7 cellular contexts compared by ENCODE assay signal in the genomic region with DNA sequence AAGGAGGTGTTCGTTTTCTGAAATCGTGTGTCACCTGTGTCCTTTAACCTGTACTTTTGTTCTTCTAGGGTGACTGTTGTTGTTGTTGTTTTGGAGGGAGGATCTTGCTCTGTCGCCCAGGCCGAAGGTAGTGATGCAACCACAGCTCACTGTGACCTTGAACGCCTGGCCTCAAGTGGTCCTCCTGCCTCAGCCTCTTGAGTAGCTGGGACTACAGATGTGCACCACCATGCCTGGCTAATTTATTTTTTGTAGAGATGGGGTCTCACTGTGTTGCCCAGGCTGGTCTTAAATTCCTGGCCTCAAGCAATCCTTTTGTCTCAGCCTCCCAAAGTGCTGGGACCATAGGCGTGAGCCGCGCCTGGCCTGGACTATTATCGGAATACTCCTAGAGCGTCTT. TPM values are rescaled to one million over a fixed set of nuclear protein-coding genes. Genes with fewer than 3 reads are reported as not detected.
DNase-seq lines count a peak whose midpoint lies in the region; ATAC-seq, FAIRE-seq and TF ChIP-seq lines count a peak whose summit lies in the region.
"Not testable (repeated sequence)": the region's sequence is repeated elsewhere in the genome, so short reads cannot be mapped to it uniquely, and the experiment has no call there.

No MANE protein-coding gene starts in this region.

- not testable (repeated sequence) for H3K4me3 Mint-ChIP-seq in activated naive CD4-positive, alpha-beta T cell treated with anti-CD3 and anti-CD28 coated beads, Interleukin-2, amount 10 ng/mL, durations not matched to agents 7 days and 5 days; neural progenitor cell

- in situ Hi-C loops in K562 (cut with MboI) = not testable (repeated sequence)

- TF ChIP-seq CTCF in HEK293 (tag by site-specific recombination; IDR thresholded peaks at IDR 0.05); K562 (IDR thresholded peaks at IDR 0.05 in 2 of 3, conservative IDR thresholded peaks at IDR 0.05 in 1 of 3; ENCODE audit: insufficient read depth in 2 of 3, low read depth in 1 of 3, low read length in 3 of 3); left ventricle myocardium inferior (IDR thresholded peaks at IDR 0.05; ENCODE audit: borderline replicate concordance); neural progenitor cell (IDR thresholded peaks at IDR 0.05); psoas muscle (IDR thresholded peaks at IDR 0.05): not testable (repeated sequence)

- H3K4me3 ChIP-seq in HEK293 (ENCODE audit: low read depth, low read length); K562; left ventricle myocardium inferior; neural progenitor cell; psoas muscle; skeletal muscle tissue (ENCODE audit: low read length in 3 of 3): not testable (repeated sequence)

- H3K79me2 ChIP-seq in K562 (ENCODE audit: control insufficient read depth, insufficient read depth, low read length) = peaks cover 51% of the 10 kb centered on the region
- H3K79me2 ChIP-seq in neural progenitor cell (ENCODE audit: low read depth) = peaks cover 44% of the 10 kb centered on the region

- ATAC-seq in K562, psoas muscle: not testable (repeated sequence)

- not testable (repeated sequence) for TF ChIP-seq EP300 in K562 (IDR thresholded peaks at IDR 0.05; ENCODE audit: low read length)

- intact Hi-C loops in K562 (cut with micrococcal nuclease); left ventricle myocardium inferior (cut with micrococcal nuclease); psoas muscle (cut with DNase I): not testable (repeated sequence)

- WGBS in K562 (ENCODE audit: insufficient coverage, low coverage, missing lambda C conversion rate) = 86% methylated on average over 10 of the region's 10 CpGs
- 75 to 87% (median 79%) methylated on average over 10 of the region's 10 CpGs for WGBS in psoas muscle, 3 donors

- peaks cover 25% of the 10 kb centered on the region for H3K4me1 Mint-ChIP-seq in activated naive CD4-positive, alpha-beta T cell treated with anti-CD3 and anti-CD28 coated beads, Interleukin-2, amount 10 ng/mL, durations not matched to agents 7 days and 5 days
- H3K4me1 Mint-ChIP-seq in neural progenitor cell = not testable (repeated sequence)

- not testable (repeated sequence) for BruUV-seq in K562 (replicated peaks; lab: Mats Ljungman, UMichigan)

- H3K27me3 ChIP-seq in K562 (ENCODE audit: control insufficient read depth in 2 of 2, insufficient read depth in 2 of 2, low read length in 2 of 2); left ventricle myocardium inferior (ENCODE audit: low read depth); neural progenitor cell; psoas muscle (ENCODE audit: insufficient read depth in 3 of 3, low read length in 2 of 3); skeletal muscle tissue (ENCODE audit: control insufficient read depth in 3 of 3, insufficient read depth in 3 of 3, low read length in 3 of 3): not testable (repeated sequence)

- not testable (repeated sequence) for H3F3A ChIP-seq in neural progenitor cell (ENCODE audit: low read depth)

- TF ChIP-seq RAD21 in K562 (CRISPR knock-in tag; conservative IDR thresholded peaks at IDR 0.05 in 1 of 2, IDR thresholded peaks at IDR 0.05 in 1 of 2) = not testable (repeated sequence)

- H3K36me3 Mint-ChIP-seq in activated naive CD4-positive, alpha-beta T cell treated with anti-CD3 and anti-CD28 coated beads, Interleukin-2, amount 10 ng/mL, durations not matched to agents 7 days and 5 days = peaks cover 30% of the 10 kb centered on the region
- H3K36me3 Mint-ChIP-seq in neural progenitor cell = peaks cover 19% of the 10 kb centered on the region

- H3K9me3 ChIP-seq in HEK293 (ENCODE audit: control insufficient read depth, insufficient read depth, low read depth, low read length); K562 (replicated peaks; ENCODE audit: control insufficient read depth, insufficient read depth, low read depth, low read length); left ventricle myocardium inferior (replicated peaks); neural progenitor cell (ENCODE audit: low read depth); psoas muscle; skeletal muscle tissue (ENCODE audit: control insufficient read depth in 3 of 3, low read length in 3 of 3): not testable (repeated sequence)

- not testable (repeated sequence) for H3K9me1 ChIP-seq in K562 (ENCODE audit: control insufficient read depth, insufficient read depth, low read length)

- POLR2A ChIA-PET in HEK293 (lab: Yijun Ruan, JAX); K562 (lab: Yijun Ruan, JAX): not testable (repeated sequence)

- not testable (repeated sequence) for H3K27me3 Mint-ChIP-seq in activated naive CD4-positive, alpha-beta T cell treated with anti-CD3 and anti-CD28 coated beads, Interleukin-2, amount 10 ng/mL, durations not matched to agents 7 days and 5 days; neural progenitor cell (ENCODE audit: insufficient read depth, low read depth)

- not testable (repeated sequence) for H3K4me2 ChIP-seq in K562 (ENCODE audit: insufficient read depth, low read length); neural progenitor cell

- H3K27ac ChIP-seq in HEK293 (ENCODE audit: extremely low read depth, low read depth, low read length); K562 (ENCODE audit: extremely low read depth, low read depth, low read length); neural progenitor cell: not testable (repeated sequence)
- H3K27ac ChIP-seq in left ventricle myocardium inferior (replicated peaks) (peak overlapping the region; percentile 89), psoas muscle (peak overlapping the region; percentile 96), skeletal muscle tissue (ENCODE audit: low read depth, low read length) (peak overlapping the region; percentile 96)

- not testable (repeated sequence) for H3K9me3 Mint-ChIP-seq in activated naive CD4-positive, alpha-beta T cell treated with anti-CD3 and anti-CD28 coated beads, Interleukin-2, amount 10 ng/mL, durations not matched to agents 7 days and 5 days; neural progenitor cell

- not testable (repeated sequence) for H3K9ac ChIP-seq in K562 (ENCODE audit: insufficient read depth in 1 of 2, low read depth in 2 of 2, low read length in 2 of 2); neural progenitor cell; skeletal muscle tissue (ENCODE audit: low read depth in 1 of 3, low read length in 3 of 3)

- CTCF ChIA-PET in HEK293 (lab: Yijun Ruan, JAX) = interaction anchor here (0.6 kb wide), 1 partner anchor 145 kb away, joined by 3 read pairs; no protein-coding TSS in a partner anchor
- CTCF ChIA-PET in activated naive CD4-positive, alpha-beta T cell treated with anti-CD3 and anti-CD28 coated beads, Interleukin-2, amount 10 ng/mL, durations not matched to agents 7 days and 5 days (lab: Charles Lee); K562 (lab: Yijun Ruan, JAX; ENCODE audit: low intra/inter-chr PET ratio): not testable (repeated sequence)

- not testable (repeated sequence) for H2AFZ ChIP-seq in K562 (ENCODE audit: low read depth, low read length); neural progenitor cell (replicated peaks)

- peak; percentile 57 for FAIRE-seq in K562 (lab: Jason Lieb, UNC)

- H4K20me1 ChIP-seq in K562 (replicated peaks; ENCODE audit: control insufficient read depth, insufficient read depth, low read length); neural progenitor cell (ENCODE audit: low read depth): not testable (repeated sequence)

- DNase-seq in activated naive CD4-positive, alpha-beta T cell treated with anti-CD3 and anti-CD28 coated beads, Interleukin-2, amount 10 ng/mL, durations not matched to agents 7 days and 5 days; K562 (ENCODE audit: extremely low read depth in 1 of 4, low spot score in 3 of 4); left ventricle myocardium inferior; neural progenitor cell (ENCODE audit: low spot score); psoas muscle: not testable (repeated sequence)

- not testable (repeated sequence) for H3K4me1 ChIP-seq in HEK293 (ENCODE audit: control insufficient read depth, insufficient read depth, low read length); neural progenitor cell
- H3K4me1 ChIP-seq in K562 (replicated peaks in 1 of 2; ENCODE audit: control insufficient read depth in 2 of 2, insufficient read depth in 2 of 2, low read length in 2 of 2) (peaks cover 0 to 14% of the 10 kb centered on the region in 2 experiments; a peak in 1 of 5 replicates), left ventricle myocardium inferior (peaks cover 29% of the 10 kb centered on the region), psoas muscle (peaks cover 50% of the 10 kb centered on the region), skeletal muscle tissue (ENCODE audit: control insufficient read depth in 3 of 3, insufficient read depth in 3 of 3, low read length in 3 of 3) (peaks cover 35 to 74% (median 60%) of the 10 kb centered on the region in 3 donors)

- H3K36me3 ChIP-seq in HEK293 (ENCODE audit: control insufficient read depth in 2 of 2, insufficient read depth in 1 of 2, low read length in 2 of 2) (peaks cover 8 to 64% of the 10 kb centered on the region in 2 experiments; a peak in 2 of 3 replicates), K562 (ENCODE audit: control insufficient read depth, insufficient read depth, low read length) (peaks cover 55% of the 10 kb centered on the region; the same call in 2 of the 3 replicates), left ventricle myocardium inferior (peaks cover 13% of the 10 kb centered on the region), psoas muscle (ENCODE audit: insufficient read depth in 1 of 2, low read depth in 1 of 2) (peaks cover 2 to 38% of the 10 kb centered on the region in 2 donors), skeletal muscle tissue (ENCODE audit: control insufficient read depth in 3 of 3, insufficient read depth in 3 of 3, low read length in 3 of 3) (peaks cover 17 to 24% (median 18%) of the 10 kb centered on the region in 3 donors)
- not testable (repeated sequence) for H3K36me3 ChIP-seq in neural progenitor cell

- H3K27ac Mint-ChIP-seq in activated naive CD4-positive, alpha-beta T cell treated with anti-CD3 and anti-CD28 coated beads, Interleukin-2, amount 10 ng/mL, durations not matched to agents 7 days and 5 days = peak overlapping the region; percentile 33
- H3K27ac Mint-ChIP-seq in neural progenitor cell = peak overlapping the region; percentile 46

- not testable (repeated sequence) for TF ChIP-seq POLR2A in K562 (conservative IDR thresholded peaks at IDR 0.05)

RNA-seq across cellular contexts. Expression of a gene that starts 49.0 kb away (rescaled TPM):
- total RNA-seq in K562 (2011; cell fraction: chromatin; rRNA removed; ENCODE audit: low replicate concordance) = 228 and 231 TPM in 2 replicates
- 111 and 116 TPM in 2 replicates for total RNA-seq in K562 (2011; cell fraction: nucleolus; rRNA removed)
- 105 and 117 TPM in 2 replicates for total RNA-seq in K562 (2011; cell fraction: nucleoplasm; rRNA removed)
- total RNA-seq in K562 (2014; rRNA removed) = 31.3 and 36.8 TPM in 2 replicates
- 32.5 and 33.8 TPM in 2 replicates for total RNA-seq in K562 (2014; rRNA removed; fragmentation: Illumina TruSeq; extraction: Trizol)
- total RNA-seq in K562 (2015; rRNA removed; fragmentation: Illumina TruSeq; extraction: Trizol) = 29.7 and 30.9 TPM in 2 replicates
- 43.7 and 53.5 TPM in 2 replicates for total RNA-seq in K562 (2021)
- 23.9 and 27.8 TPM in 2 replicates for polyA plus RNA-seq in K562 (2011; rRNA removed)
- polyA plus RNA-seq in K562 (2011; cell fraction: cytosol; rRNA removed) = 12.2 and 15.3 TPM in 2 replicates
- polyA plus RNA-seq in K562 (2011; cell fraction: nucleus; rRNA removed) = 138 and 140 TPM in 2 replicates
- 30.2 and 40.7 TPM in 2 replicates for polyA plus RNA-seq in K562 (2012)
- polyA plus RNA-seq in K562 (2014; fragmentation: Illumina TruSeq; extraction: Trizol) = 32.1 and 34.5 TPM in 2 replicates
- 10 to 100 TPM in 1 of 2 experiments, 1 to 10 TPM in 1; 9.1 to 16.4 TPM for polyA plus RNA-seq in K562 (2014; fragmentation: Nextera tagmentation; extraction: Ambion mirVana)
- polyA plus RNA-seq in K562 (2014; rRNA removed) = 35.9 and 41.2 TPM in 2 replicates
- polyA minus RNA-seq in K562 (2011; rRNA and poly(A)+ RNA removed) = 81.0 and 84.8 TPM in 2 replicates
- 18.4 and 26.1 TPM in 2 replicates for polyA minus RNA-seq in K562 (2011; cell fraction: cytosol; rRNA and poly(A)+ RNA removed)
- polyA minus RNA-seq in K562 (2011; cell fraction: nucleus; rRNA and poly(A)+ RNA removed) = 52.5 and 71.8 TPM in 2 replicates
- 36.3 TPM for total RNA-seq in left ventricle myocardium inferior
- total RNA-seq in neural progenitor cell (ENCODE audit: low replicate concordance) = 32.3 and 42.0 TPM in 2 replicates
- total RNA-seq in psoas muscle = 100 to 1,000 TPM in 3 of 4 donors, 10 to 100 TPM in 1; 99.4 to 642 (median 295) TPM
- 100 to 1,000 TPM; 118 to 294 (median 248) TPM for polyA plus RNA-seq in psoas muscle
- 42.8 TPM for total RNA-seq in skeletal muscle tissue

RNA-seq across cellular contexts. Expression of a gene that starts 49.3 kb away (rescaled TPM):
- total RNA-seq in K562 (2011; cell fraction: chromatin; rRNA removed; ENCODE audit: low replicate concordance) = 76.9 and 158 TPM in 2 replicates
- 122 and 125 TPM in 2 replicates for total RNA-seq in K562 (2011; cell fraction: nucleolus; rRNA removed)
- 94.2 and 95.7 TPM in 2 replicates for total RNA-seq in K562 (2011; cell fraction: nucleoplasm; rRNA removed)
- total RNA-seq in K562 (2014; rRNA removed) (20.1 and 22.4 TPM in 2 replicates), K562 (2014; rRNA removed; fragmentation: Illumina TruSeq; extraction: Trizol) (4.5 and 6.0 TPM in 2 replicates), K562 (2015; rRNA removed; fragmentation: Illumina TruSeq; extraction: Trizol) (13.5 and 14.2 TPM in 2 replicates), K562 (2021) (29.1 and 30.5 TPM in 2 replicates), left ventricle myocardium inferior (1.5 TPM), neural progenitor cell (ENCODE audit: low replicate concordance) (26.2 and 49.2 TPM in 2 replicates), psoas muscle (1 to 10 TPM in 3 of 4 donors, under 1 TPM in 1; 0.49 to 3.0 (median 1.1) TPM), skeletal muscle tissue (3.1 TPM)
- polyA plus RNA-seq in K562 (2011; rRNA removed) (12.4 and 16.7 TPM in 2 replicates), K562 (2014; fragmentation: Illumina TruSeq; extraction: Trizol) (10.6 and 16.1 TPM in 2 replicates), K562 (2014; fragmentation: Nextera tagmentation; extraction: Ambion mirVana) (1 to 10 TPM; 1.2 to 1.9 TPM), K562 (2014; rRNA removed) (27.9 and 30.0 TPM in 2 replicates), psoas muscle (1 to 10 TPM in 1 of 3 donors, under 1 TPM in 2; 0.38 to 2.3 (median 0.47) TPM)
- 13.8 and 15.9 TPM in 2 replicates for polyA plus RNA-seq in K562 (2011; cell fraction: cytosol; rRNA removed)
- 66.8 and 97.1 TPM in 2 replicates for polyA plus RNA-seq in K562 (2011; cell fraction: nucleus; rRNA removed)
- 14.5 and 40.1 TPM in 2 replicates for polyA plus RNA-seq in K562 (2012)
- polyA minus RNA-seq in K562 (2011; rRNA and poly(A)+ RNA removed) = 11.0 and 11.9 TPM in 2 replicates
- polyA minus RNA-seq in K562 (2011; cell fraction: cytosol; rRNA and poly(A)+ RNA removed) = 9.0 and 10.6 TPM in 2 replicates
- 48.5 and 60.9 TPM in 2 replicates for polyA minus RNA-seq in K562 (2011; cell fraction: nucleus; rRNA and poly(A)+ RNA removed)
